21 cellular contexts compared by ENCODE assay signal in genomic region chr20:7366189-7366588, GRCh38.
"Had no signal": no experiment of that assay in that cellular context is flagged by ENCODE, and none has a peak within 500 bp of the region (broad histone marks: within the 10 kb centered on the region; RNA-seq: fewer than 3 reads in every experiment).

No MANE protein-coding gene starts in this region.

- H3K27ac ChIP-seq: HL-60, RWPE1 had no signal

- DNase-seq: Karpas-422; KBM-7; MG63; NCI-H1092 treated with DMSO at 0.1 percent for 48 hours; NCI-H1436; NCI-H1694; NCI-H187 treated with DMSO at 0.1 percent for 48 hours; NCI-H2029 treated with DMSO at 0.1 percent for 48 hours; NCI-H2171 treated with DMSO at 0.1 percent for 48 hours; NCI-H345; NCI-H446 treated with DMSO at 0.1 percent for 48 hours; NCI-H510A treated with DMSO at 0.1 percent for 48 hours; NCI-H526; NCI-H774; NK-92 treated with Interleukin-12 subunit alpha and Interleukin-12 subunit beta, amount 100 ng/mL, for 24 hours; PC-3; SHP77 had no signal

- H3K4me3 ChIP-seq: MG63 had no signal

- H3K9me3 ChIP-seq: MG63 had no signal

- H3K36me3 ChIP-seq: MG63 had no signal

- H3K27me3 ChIP-seq: MG63 had no signal

- ATAC-seq: Panc1, PC-3, SK-N-SH treated with all-trans-retinoic acid at 6 μM for 48 hours had no signal
